1 cellular context compared by ENCODE assay signal in genomic region chr15:74133071-74133702, GRCh38.
TF ChIP-seq lines count a peak whose summit lies in the region.

No MANE protein-coding gene starts in this region.

TF ChIP-seq in WTC11, 78 proteins besides CTCF, POLR2A, EP300 and RAD21 (continued from another document):
- TF ChIP-seq USF2 (CRISPR knock-in tag; IDR thresholded peaks at IDR 0.05) = 0 out of 2 replicates have a peak, but pooled peaks have one; percentile 4
- TF ChIP-seq, protein P1, sequence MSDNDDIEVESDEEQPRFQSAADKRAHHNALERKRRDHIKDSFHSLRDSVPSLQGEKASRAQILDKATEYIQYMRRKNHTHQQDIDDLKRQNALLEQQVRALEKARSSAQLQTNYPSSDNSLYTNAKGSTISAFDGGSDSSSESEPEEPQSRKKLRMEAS (CRISPR knock-in tag; IDR thresholded peaks at IDR 0.05) = 0 out of 2 replicates have a peak, but pooled peaks have one; percentile 25
TF ChIP-seq in WTC11: peak in this region for 11.
